18 cellular contexts compared by ENCODE assay signal in the genomic region with DNA sequence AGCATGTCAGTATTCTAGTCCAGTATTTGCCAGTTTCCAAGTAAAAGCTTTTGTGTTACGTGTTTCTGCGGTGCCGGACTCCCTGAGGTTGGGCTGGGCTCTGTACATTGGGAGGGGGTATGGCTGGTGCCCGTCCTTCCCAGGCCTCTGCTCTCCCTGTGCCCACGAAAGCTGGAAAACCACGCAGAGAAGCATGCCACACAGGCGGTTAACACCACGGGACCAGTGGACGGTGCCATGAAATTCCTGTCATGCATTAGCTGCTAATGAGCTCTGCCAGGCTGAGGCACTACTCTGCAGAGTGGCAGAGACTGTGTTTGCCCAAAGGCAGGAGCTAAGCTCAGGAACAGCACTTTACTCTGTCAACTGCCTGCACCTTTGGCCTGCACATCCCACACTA. TPM values are rescaled to one million over a fixed set of nuclear protein-coding genes. Genes with fewer than 3 reads are reported as not detected.
DNase-seq lines count a peak whose midpoint lies in the region; ATAC-seq and TF ChIP-seq lines count a peak whose summit lies in the region.
"Had no signal": no experiment of that assay in that cellular context is flagged by ENCODE, and none has a peak within 500 bp of the region (broad histone marks: within the 10 kb centered on the region; RNA-seq: fewer than 3 reads in every experiment).

No MANE protein-coding gene starts in this region.

- H3K4me1 Mint-ChIP-seq in natural killer cell treated with Interleukin-12 subunit alpha and Interleukin-12 subunit beta and Interleukin-15 and Interleukin-18, amount 100 ng/mL, for 72 hours (ENCODE audit: low read depth in 2 of 2), result peaks cover 7 to 9% of the 10 kb centered on the region in 2 donors
- H3K4me1 Mint-ChIP-seq in natural killer cell (peaks cover 8 to 9% of the 10 kb centered on the region in 2 donors), nephron (peaks cover 5% of the 10 kb centered on the region)
- H3K4me1 Mint-ChIP-seq in activated CD4-positive, alpha-beta memory T cell treated with anti-CD3 and anti-CD28 coated beads, Interleukin-2, amount 10 ng/mL, durations not matched to agents 7 days and 5 days, result peaks cover 13% of the 10 kb centered on the region

- H3K4me3 ChIP-seq in heart right ventricle, result no peak overlapping the region
- H3K4me3 ChIP-seq: A549, Peyer's patch had no signal

- H3K27ac ChIP-seq in heart right ventricle, result peak overlapping the region in 8 of 10 donors; percentile 10 to 78 (median 65)

- CTCF ChIA-PET in activated CD4-positive, alpha-beta memory T cell treated with anti-CD3 and anti-CD28 coated beads, Interleukin-2, amount 10 ng/mL, durations not matched to agents 7 days and 5 days (lab: Charles Lee), result interaction anchor here (0.7 to 6.5 kb wide), 3 partner anchors 8 to 112 kb away, joined by 3 to 75 read pairs (median 6); a partner anchor contains a TSS

- no peaks in the 10 kb centered on the region for H3K36me3 Mint-ChIP-seq in natural killer cell treated with Interleukin-12 subunit alpha and Interleukin-12 subunit beta and Interleukin-15 and Interleukin-18, amount 100 ng/mL, for 72 hours
- H3K36me3 Mint-ChIP-seq in natural killer cell (no peaks in the 10 kb centered on the region), nephron (ENCODE audit: low read depth) (no peaks in the 10 kb centered on the region)
- H3K36me3 Mint-ChIP-seq in activated CD4-positive, alpha-beta memory T cell treated with anti-CD3 and anti-CD28 coated beads, Interleukin-2, amount 10 ng/mL, durations not matched to agents 7 days and 5 days (ENCODE audit: low read depth), result no peaks in the 10 kb centered on the region
- H3K36me3 Mint-ChIP-seq: activated naive CD4-positive, alpha-beta T cell treated with anti-CD3 and anti-CD28 coated beads, Interleukin-2, amount 10 ng/mL, durations not matched to agents 7 days and 5 days had no signal

- H3K27me3 Mint-ChIP-seq in natural killer cell treated with Interleukin-12 subunit alpha and Interleukin-12 subunit beta and Interleukin-15 and Interleukin-18, amount 100 ng/mL, for 72 hours, result no peaks in the 10 kb centered on the region
- H3K27me3 Mint-ChIP-seq in natural killer cell (ENCODE audit: low read depth in 2 of 2) (no peaks in the 10 kb centered on the region), nephron (ENCODE audit: low read depth) (no peaks in the 10 kb centered on the region)
- no peaks in the 10 kb centered on the region for H3K27me3 Mint-ChIP-seq in activated CD4-positive, alpha-beta memory T cell treated with anti-CD3 and anti-CD28 coated beads, Interleukin-2, amount 10 ng/mL, durations not matched to agents 7 days and 5 days
- H3K27me3 Mint-ChIP-seq: activated naive CD4-positive, alpha-beta T cell treated with anti-CD3 and anti-CD28 coated beads, Interleukin-2, amount 10 ng/mL, durations not matched to agents 7 days and 5 days; CD4-positive, CD25-positive, alpha-beta regulatory T cell had no signal

- no peaks in the 10 kb centered on the region for H3K27me3 ChIP-seq in heart right ventricle
- H3K27me3 ChIP-seq: Peyer's patch had no signal

- H3K9me3 Mint-ChIP-seq in natural killer cell treated with Interleukin-12 subunit alpha and Interleukin-12 subunit beta and Interleukin-15 and Interleukin-18, amount 100 ng/mL, for 72 hours, result no peaks in the 10 kb centered on the region
- H3K9me3 Mint-ChIP-seq in natural killer cell (no peaks in the 10 kb centered on the region), nephron (no peaks in the 10 kb centered on the region)
- H3K9me3 Mint-ChIP-seq in activated CD4-positive, alpha-beta memory T cell treated with anti-CD3 and anti-CD28 coated beads, Interleukin-2, amount 10 ng/mL, durations not matched to agents 7 days and 5 days, result no peaks in the 10 kb centered on the region
- H3K9me3 Mint-ChIP-seq: activated naive CD4-positive, alpha-beta T cell treated with anti-CD3 and anti-CD28 coated beads, Interleukin-2, amount 10 ng/mL, durations not matched to agents 7 days and 5 days had no signal

- TF ChIP-seq CTCF in natural killer cell (IDR thresholded peaks at IDR 0.05), result no peak
- TF ChIP-seq CTCF in heart right ventricle (IDR thresholded peaks at IDR 0.05), result no peak
- TF ChIP-seq CTCF in nephron (IDR thresholded peaks at IDR 0.05; ENCODE audit: unreplicated experiment in 3 of 3), result no peak

- peak; percentile 44 for DNase-seq in natural killer cell treated with Interleukin-12 subunit alpha and Interleukin-12 subunit beta and Interleukin-15 and Interleukin-18, amount 100 ng/mL, for 72 hours (ENCODE audit: low spot score)
- DNase-seq in natural killer cell (no peak), heart right ventricle (peak in 1 of 2 donors; percentile 60), HK-2 (ENCODE audit: unreplicated experiment) (no peak), COR-L47 (lab: John Stamatoyannopoulos, UW) (no peak)
- DNase-seq in activated CD4-positive, alpha-beta memory T cell treated with anti-CD3 and anti-CD28 coated beads, Interleukin-2, amount 10 ng/mL, durations not matched to agents 7 days and 5 days, result no peak
- DNase-seq: activated CD4-positive, alpha-beta T cell treated with anti-CD3 and anti-CD28 coated beads, Interleukin-2, amount 50 U/mL, for 48 hours; activated naive CD4-positive, alpha-beta T cell treated with anti-CD3 and anti-CD28 coated beads, Interleukin-2, amount 10 ng/mL, durations not matched to agents 7 days and 5 days; activated T-cell treated with anti-CD3 and anti-CD28 coated beads, Interleukin-2, amount 50 U/mL, for 1 hour; CD4-positive, CD25-positive, alpha-beta regulatory T cell; NCI-H1417 treated with DMSO at 0.1 percent for 48 hours; Peyer's patch had no signal

- intact Hi-C loops in natural killer cell (cut with micrococcal nuclease), result no loop called here
- intact Hi-C loops in heart right ventricle (cut with DNase I), result no loop called here

- H3K36me3 ChIP-seq in heart right ventricle, result peaks cover 0 to 50% (median 0%) of the 10 kb centered on the region in 9 donors
- H3K36me3 ChIP-seq: Peyer's patch had no signal

- WGBS in heart right ventricle, 2 donors, result 55 to 67% methylated on average over 9 of the region's 9 CpGs

- POLR2A ChIA-PET in activated CD4-positive, alpha-beta memory T cell treated with anti-CD3 and anti-CD28 coated beads, Interleukin-2, amount 10 ng/mL, durations not matched to agents 7 days and 5 days (lab: Charles Lee), result interaction anchor here (1.2 to 1.9 kb wide), 3 partner anchors 8 to 108 kb away, joined by 3 to 6 read pairs (median 3); a partner anchor contains a TSS

- no peak for ATAC-seq in natural killer cell treated with Interleukin-12 subunit alpha and Interleukin-12 subunit beta and Interleukin-15 and Interleukin-18, amount 100 ng/mL, for 72 hours
- ATAC-seq in natural killer cell (no peak), heart right ventricle (peak; percentile 44 to 81 (median 66)), HG02763 (IDR thresholded peaks at IDR 0.05; ENCODE audit: unreplicated experiment) (no peak)
- ATAC-seq: A549, HCT116 had no signal

- no peaks in the 10 kb centered on the region for H3K9me3 ChIP-seq in heart right ventricle
- H3K9me3 ChIP-seq: A549, Peyer's patch had no signal

- no peak overlapping the region for H3K4me3 Mint-ChIP-seq in natural killer cell treated with Interleukin-12 subunit alpha and Interleukin-12 subunit beta and Interleukin-15 and Interleukin-18, amount 100 ng/mL, for 72 hours
- H3K4me3 Mint-ChIP-seq in natural killer cell, result no peak overlapping the region
- no peak overlapping the region for H3K4me3 Mint-ChIP-seq in nephron
- no peak overlapping the region for H3K4me3 Mint-ChIP-seq in activated CD4-positive, alpha-beta memory T cell treated with anti-CD3 and anti-CD28 coated beads, Interleukin-2, amount 10 ng/mL, durations not matched to agents 7 days and 5 days
- H3K4me3 Mint-ChIP-seq: activated naive CD4-positive, alpha-beta T cell treated with anti-CD3 and anti-CD28 coated beads, Interleukin-2, amount 10 ng/mL, durations not matched to agents 7 days and 5 days had no signal

- no peak overlapping the region for H3K27ac Mint-ChIP-seq in natural killer cell treated with Interleukin-12 subunit alpha and Interleukin-12 subunit beta and Interleukin-15 and Interleukin-18, amount 100 ng/mL, for 72 hours
- no peak overlapping the region for H3K27ac Mint-ChIP-seq in natural killer cell
- peak overlapping the region in 2 of 3 experiments; percentile 35 to 50 for H3K27ac Mint-ChIP-seq in nephron
- H3K27ac Mint-ChIP-seq in activated CD4-positive, alpha-beta memory T cell treated with anti-CD3 and anti-CD28 coated beads, Interleukin-2, amount 10 ng/mL, durations not matched to agents 7 days and 5 days, result no peak overlapping the region
- H3K27ac Mint-ChIP-seq: activated naive CD4-positive, alpha-beta T cell treated with anti-CD3 and anti-CD28 coated beads, Interleukin-2, amount 10 ng/mL, durations not matched to agents 7 days and 5 days; CD4-positive, CD25-positive, alpha-beta regulatory T cell had no signal

- H3K4me1 ChIP-seq in heart right ventricle, result peaks cover 0 to 63% (median 42%) of the 10 kb centered on the region in 9 donors

RNA-seq across cellular contexts. Expression of a gene that starts 8.1 kb away (rescaled TPM):
- total RNA-seq in natural killer cell treated with Interleukin-12 subunit alpha and Interleukin-12 subunit beta and Interleukin-15 and Interleukin-18, amount 100 ng/mL, for 72 hours, result under 1 TPM; 0.29 to 0.36 TPM
- total RNA-seq in natural killer cell (1 to 10 TPM in 2 of 3 donors, under 1 TPM in 1; 0.95 to 2.0 (median 1.5) TPM), heart right ventricle (10 to 100 TPM in 2 of 10 donors, 1 to 10 TPM in 8; 1.9 to 14.2 (median 6.5) TPM)
- polyA plus RNA-seq in heart right ventricle, result 10 to 100 TPM in 1 of 2 donors, 1 to 10 TPM in 1; 3.1 to 19.2 TPM
- not detected for total RNA-seq in activated CD4-positive, alpha-beta memory T cell treated with anti-CD3 and anti-CD28 coated beads, Interleukin-2, amount 10 ng/mL, durations not matched to agents 7 days and 5 days
- total RNA-seq: Daoy, dermis microvascular lymphatic vessel endothelial cell had no signal

RNA-seq across cellular contexts. Expression of a gene that starts 25.6 kb away (rescaled TPM):
- total RNA-seq in natural killer cell treated with Interleukin-12 subunit alpha and Interleukin-12 subunit beta and Interleukin-15 and Interleukin-18, amount 100 ng/mL, for 72 hours, result 10 to 100 TPM; 32.6 to 59.7 TPM
- total RNA-seq in natural killer cell, result 10 to 100 TPM; 33.4 to 39.1 (median 34.3) TPM
- total RNA-seq in heart right ventricle, result 10 to 100 TPM in 8 of 10 donors, 1 to 10 TPM in 2; 9.2 to 14.4 (median 10.7) TPM
- 10 to 100 TPM in 1 of 2 donors, 1 to 10 TPM in 1; 6.3 to 32.1 TPM for polyA plus RNA-seq in heart right ventricle
- 10 to 100 TPM; 38.3 TPM for total RNA-seq in activated CD4-positive, alpha-beta memory T cell treated with anti-CD3 and anti-CD28 coated beads, Interleukin-2, amount 10 ng/mL, durations not matched to agents 7 days and 5 days

RNA-seq across cellular contexts. Expression of a gene that starts 25.8 kb away (rescaled TPM):
- total RNA-seq in natural killer cell treated with Interleukin-12 subunit alpha and Interleukin-12 subunit beta and Interleukin-15 and Interleukin-18, amount 100 ng/mL, for 72 hours, result 100 to 1,000 TPM; 129 TPM
- total RNA-seq in natural killer cell (100 to 1,000 TPM; 234 to 246 (median 240) TPM), heart right ventricle (10 to 100 TPM; 41.7 to 64.4 (median 55.8) TPM)
- 100 to 1,000 TPM in 1 of 2 donors, 10 to 100 TPM in 1; 78.4 to 115 TPM for polyA plus RNA-seq in heart right ventricle
- total RNA-seq in activated CD4-positive, alpha-beta memory T cell treated with anti-CD3 and anti-CD28 coated beads, Interleukin-2, amount 10 ng/mL, durations not matched to agents 7 days and 5 days, result 10 to 100 TPM; 87.2 to 89.6 TPM

RNA-seq across cellular contexts. Expression of a gene that starts 53.7 kb away (rescaled TPM):
- total RNA-seq in natural killer cell treated with Interleukin-12 subunit alpha and Interleukin-12 subunit beta and Interleukin-15 and Interleukin-18, amount 100 ng/mL, for 72 hours, result 10 to 100 TPM; 49.0 to 66.7 TPM
- total RNA-seq in natural killer cell (100 to 1,000 TPM; 336 to 372 (median 339) TPM), heart right ventricle (10 to 100 TPM; 27.9 to 62.2 (median 45.8) TPM)
- 100 to 1,000 TPM in 1 of 2 donors, 10 to 100 TPM in 1; 30.8 to 205 TPM for polyA plus RNA-seq in heart right ventricle
- 10 to 100 TPM; 11.3 to 13.7 TPM for total RNA-seq in activated CD4-positive, alpha-beta memory T cell treated with anti-CD3 and anti-CD28 coated beads, Interleukin-2, amount 10 ng/mL, durations not matched to agents 7 days and 5 days

Comparison
In these comparisons a context has a peak if more than half of its experiments do, and no peak if none do; other contexts are left out.
1. ATAC-seq: peak in heart right ventricle (8 of 8); none in natural killer cell treated with Interleukin-12 subunit alpha and Interleukin-12 subunit beta and Interleukin-15 and Interleukin-18, amount 100 ng/mL, for 72 hours (0 of 2), natural killer cell (0 of 3) and HG02763 (single experiment).
2. H3K27ac Mint-ChIP-seq: peak in nephron (2 of 3); none in natural killer cell treated with Interleukin-12 subunit alpha and Interleukin-12 subunit beta and Interleukin-15 and Interleukin-18, amount 100 ng/mL, for 72 hours (0 of 2), natural killer cell (0 of 2) and activated CD4-positive, alpha-beta memory T cell treated with anti-CD3 and anti-CD28 coated beads, Interleukin-2, amount 10 ng/mL, durations not matched to agents 7 days and 5 days (single experiment).